ENCODE assay signal across 21 cellular contexts in the genomic region with DNA sequence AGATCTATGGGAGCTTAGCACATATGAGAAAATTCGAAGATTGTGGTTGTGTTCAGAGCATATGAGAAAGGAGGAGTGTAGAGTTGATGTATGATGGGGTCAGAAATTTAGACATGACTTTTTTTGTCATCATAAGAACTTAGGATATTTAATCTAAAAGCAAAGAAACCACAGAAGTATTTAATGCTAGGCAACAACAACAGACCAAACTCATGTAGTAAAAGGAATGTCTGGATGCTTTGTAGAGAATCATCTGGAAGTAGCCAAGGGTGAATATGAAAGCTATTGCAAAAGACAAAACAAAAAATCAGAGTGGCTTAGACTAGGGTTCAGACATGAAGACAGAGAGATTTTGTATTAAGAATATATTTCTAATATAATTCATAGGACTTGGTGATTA.
"Had no signal": no experiment of that assay in that cellular context is flagged by ENCODE, and none has a peak within 500 bp of the region (broad histone marks: within the 10 kb centered on the region; RNA-seq: fewer than 3 reads in every experiment).

No MANE protein-coding gene starts in this region.

- H3K27me3 ChIP-seq: brain microvascular endothelial cell, foreskin keratinocyte, hepatocyte, neutrophil, spleen, upper lobe of left lung had no signal

- H3K36me3 ChIP-seq: brain microvascular endothelial cell, lower lobe of right lung, neutrophil, spleen, thoracic aorta, upper lobe of left lung, WERI-Rb-1 had no signal

- H3K27ac ChIP-seq: brain microvascular endothelial cell, coronary artery, foreskin keratinocyte, hepatocyte, lower lobe of right lung, neutrophil, spleen, thoracic aorta, upper lobe of left lung, WERI-Rb-1 had no signal

- H3K9me3 ChIP-seq: lower lobe of right lung, neutrophil, thoracic aorta, upper lobe of left lung had no signal

- H3K36me3 Mint-ChIP-seq: activated naive CD8-positive, alpha-beta T cell; stimulated activated naive B cell treated with anti-CD40 and anti-IgM and Interleukin-4, amounts not matched to agents 10 μg/mL and 1 μg/mL and 100 μg/mL, for 72 hours had no signal

- ATAC-seq: foreskin keratinocyte; lower lobe of right lung; natural killer cell treated with Interleukin-12 subunit alpha and Interleukin-12 subunit beta and Interleukin-15 and Interleukin-18, amount 100 ng/mL, for 72 hours; stimulated activated naive B cell treated with anti-CD40 and anti-IgM and Interleukin-4, amounts not matched to agents 10 μg/mL and 1 μg/mL and 100 μg/mL, for 72 hours; T-helper 17 cell had no signal

- H3K4me3 ChIP-seq: coronary artery, hepatocyte, lower lobe of right lung, spleen, thoracic aorta, upper lobe of left lung had no signal

- H3K4me1 ChIP-seq: foreskin keratinocyte, lower lobe of right lung, spleen, upper lobe of left lung had no signal

- DNase-seq: activated CD4-positive, alpha-beta T cell treated with anti-CD3 and anti-CD28 coated beads for 1 hour; activated gamma-delta T cell; amniotic stem cell; brain microvascular endothelial cell; central memory CD4-positive, alpha-beta T cell; erythroblast; foreskin keratinocyte; islet precursor cell; lower lobe of right lung; spleen; stimulated activated CD4-positive, alpha-beta T cell treated with anti-CD3 and anti-CD28 coated beads, Interleukin-4, amount 100 ng/mL, for 4 hours; stimulated activated naive B cell treated with anti-CD40 and anti-IgM and Interleukin-4, amounts not matched to agents 10 μg/mL and 1 μg/mL and 100 μg/mL, for 72 hours; T-helper 17 cell; upper lobe of left lung; WERI-Rb-1 had no signal

- H3K27ac Mint-ChIP-seq: activated naive CD8-positive, alpha-beta T cell; natural killer cell treated with Interleukin-12 subunit alpha and Interleukin-12 subunit beta and Interleukin-15 and Interleukin-18, amount 100 ng/mL, for 72 hours; stimulated activated naive B cell treated with anti-CD40 and anti-IgM and Interleukin-4, amounts not matched to agents 10 μg/mL and 1 μg/mL and 100 μg/mL, for 72 hours; T-helper 17 cell had no signal
